31 cellular contexts compared by ENCODE assay signal in genomic region chr9:98569070-98569469, GRCh38.
"Had no signal": no experiment of that assay in that cellular context is flagged by ENCODE, and none has a peak within 500 bp of the region (broad histone marks: within the 10 kb centered on the region; RNA-seq: fewer than 3 reads in every experiment).

No MANE protein-coding gene starts in this region.

- H3K27ac ChIP-seq: SJCRH30 had no signal

- H3K36me3 Mint-ChIP-seq: activated CD4-positive, alpha-beta memory T cell treated with anti-CD3 and anti-CD28 coated beads for 36 hours; activated naive CD4-positive, alpha-beta T cell treated with anti-CD3 and anti-CD28 coated beads, Interleukin-2, amount 50 U/mL, for 24 hours; brain; IgD-negative memory B cell had no signal

- DNase-seq: activated B cell treated with CpG ODN at 0.5 μM for 24 hours; activated CD4-positive, alpha-beta memory T cell treated with anti-CD3 and anti-CD28 coated beads for 36 hours; activated CD4-positive, alpha-beta T cell treated with anti-CD3 and anti-CD28 coated beads for 1 hour; activated CD4-positive, alpha-beta T cell treated with anti-CD3 and anti-CD28 coated beads, Interleukin-2, amount 10 ng/mL, durations not matched to agents 7 days and 5 days; activated effector memory CD4-positive, alpha-beta T cell treated with Interleukin-2 at 50 U/mL for 16 hours; activated naive CD4-positive, alpha-beta T cell; activated naive CD8-positive, alpha-beta T cell treated with anti-CD3 and anti-CD28 coated beads, Interleukin-2, amount 50 U/mL, for 24 hours; activated T-cell treated with anti-CD3 and anti-CD28 coated beads, Interleukin-2, amount 50 U/mL, for 24 hours; amniotic stem cell; KG1; NCI-H1092; NCI-H1417; NCI-H1930; NCI-H2107; NCI-H2171 treated with DMSO at 0.1 percent for 48 hours; NCI-H226; NCI-H526; NK-92 treated with Interleukin-12 subunit alpha and Interleukin-12 subunit beta, amount 100 ng/mL, for 24 hours; OCI-M1; RPMI8226; SJCRH30; SW 1271; T-helper 9 cell had no signal

- H3K27me3 Mint-ChIP-seq: activated CD4-positive, alpha-beta memory T cell treated with anti-CD3 and anti-CD28 coated beads for 36 hours; central memory CD8-positive, alpha-beta T cell had no signal

- H3K9me3 Mint-ChIP-seq: activated B cell treated with CpG ODN at 0.5 μM for 24 hours; activated CD4-positive, alpha-beta memory T cell treated with anti-CD3 and anti-CD28 coated beads for 36 hours; activated CD4-positive, alpha-beta T cell treated with anti-CD3 and anti-CD28 coated beads, Interleukin-2, amount 10 ng/mL, durations not matched to agents 7 days and 5 days; activated naive CD4-positive, alpha-beta T cell treated with anti-CD3 and anti-CD28 coated beads, Interleukin-2, amount 50 U/mL, for 24 hours; activated naive CD8-positive, alpha-beta T cell treated with anti-CD3 and anti-CD28 coated beads, Interleukin-2, amount 50 U/mL, for 24 hours; activated T-cell treated with anti-CD3 and anti-CD28 coated beads, Interleukin-2, amount 50 U/mL, for 24 hours; activated T-helper 1 cell treated with anti-CD3 and anti-CD28 coated beads, Interleukin-12 subunit alpha, Interleukin-12 subunit beta, Interleukin-2, Interleukin-4 antibody, amounts not matched to agents 30 ng/mL and 10 ng/mL and 1 ng/mL, durations not matched to agents 14 hours and 24 hours and 36 hours; brain; central memory CD8-positive, alpha-beta T cell; IgD-negative memory B cell had no signal

- H3K4me3 ChIP-seq: SJCRH30 had no signal

- H3K4me1 ChIP-seq: SJCRH30 had no signal

- H3K36me3 ChIP-seq: SJCRH30 had no signal

- ATAC-seq: activated naive CD8-positive, alpha-beta T cell treated with anti-CD3 and anti-CD28 coated beads, Interleukin-2, amount 50 U/mL, for 24 hours; Panc1; Right ventricle myocardium inferior; SK-N-SH treated with all-trans-retinoic acid at 6 μM for 48 hours had no signal

- H3K4me3 Mint-ChIP-seq: activated B cell treated with CpG ODN at 0.5 μM for 24 hours; activated CD4-positive, alpha-beta memory T cell treated with anti-CD3 and anti-CD28 coated beads for 36 hours; activated CD4-positive, alpha-beta T cell treated with anti-CD3 and anti-CD28 coated beads, Interleukin-2, amount 10 ng/mL, durations not matched to agents 7 days and 5 days; activated naive CD4-positive, alpha-beta T cell treated with anti-CD3 and anti-CD28 coated beads, Interleukin-2, amount 50 U/mL, for 24 hours; activated naive CD8-positive, alpha-beta T cell treated with anti-CD3 and anti-CD28 coated beads, Interleukin-2, amount 50 U/mL, for 24 hours; activated T-cell treated with anti-CD3 and anti-CD28 coated beads, Interleukin-2, amount 50 U/mL, for 24 hours; activated T-helper 1 cell treated with anti-CD3 and anti-CD28 coated beads, Interleukin-12 subunit alpha, Interleukin-12 subunit beta, Interleukin-2, Interleukin-4 antibody, amounts not matched to agents 30 ng/mL and 10 ng/mL and 1 ng/mL, durations not matched to agents 14 hours and 24 hours and 36 hours; brain; central memory CD8-positive, alpha-beta T cell; IgD-negative memory B cell had no signal

- H3K9me3 ChIP-seq: SJCRH30 had no signal

- H3K4me1 Mint-ChIP-seq: activated B cell treated with CpG ODN at 0.5 μM for 24 hours; activated CD4-positive, alpha-beta T cell treated with anti-CD3 and anti-CD28 coated beads, Interleukin-2, amount 10 ng/mL, durations not matched to agents 7 days and 5 days; activated naive CD4-positive, alpha-beta T cell treated with anti-CD3 and anti-CD28 coated beads, Interleukin-2, amount 50 U/mL, for 24 hours; activated naive CD8-positive, alpha-beta T cell treated with anti-CD3 and anti-CD28 coated beads, Interleukin-2, amount 50 U/mL, for 24 hours; central memory CD8-positive, alpha-beta T cell; IgD-negative memory B cell had no signal

- H3K27ac Mint-ChIP-seq: activated B cell treated with CpG ODN at 0.5 μM for 24 hours; activated CD4-positive, alpha-beta memory T cell treated with anti-CD3 and anti-CD28 coated beads for 36 hours; activated CD4-positive, alpha-beta T cell treated with anti-CD3 and anti-CD28 coated beads, Interleukin-2, amount 10 ng/mL, durations not matched to agents 7 days and 5 days; activated naive CD4-positive, alpha-beta T cell treated with anti-CD3 and anti-CD28 coated beads, Interleukin-2, amount 50 U/mL, for 24 hours; activated naive CD8-positive, alpha-beta T cell treated with anti-CD3 and anti-CD28 coated beads, Interleukin-2, amount 50 U/mL, for 24 hours; activated T-cell treated with anti-CD3 and anti-CD28 coated beads, Interleukin-2, amount 50 U/mL, for 24 hours; activated T-helper 1 cell treated with anti-CD3 and anti-CD28 coated beads, Interleukin-12 subunit alpha, Interleukin-12 subunit beta, Interleukin-2, Interleukin-4 antibody, amounts not matched to agents 30 ng/mL and 10 ng/mL and 1 ng/mL, durations not matched to agents 14 hours and 24 hours and 36 hours; IgD-negative memory B cell had no signal
